Comparison of ENCODE assay signal across 13 cellular contexts in the genomic region with DNA sequence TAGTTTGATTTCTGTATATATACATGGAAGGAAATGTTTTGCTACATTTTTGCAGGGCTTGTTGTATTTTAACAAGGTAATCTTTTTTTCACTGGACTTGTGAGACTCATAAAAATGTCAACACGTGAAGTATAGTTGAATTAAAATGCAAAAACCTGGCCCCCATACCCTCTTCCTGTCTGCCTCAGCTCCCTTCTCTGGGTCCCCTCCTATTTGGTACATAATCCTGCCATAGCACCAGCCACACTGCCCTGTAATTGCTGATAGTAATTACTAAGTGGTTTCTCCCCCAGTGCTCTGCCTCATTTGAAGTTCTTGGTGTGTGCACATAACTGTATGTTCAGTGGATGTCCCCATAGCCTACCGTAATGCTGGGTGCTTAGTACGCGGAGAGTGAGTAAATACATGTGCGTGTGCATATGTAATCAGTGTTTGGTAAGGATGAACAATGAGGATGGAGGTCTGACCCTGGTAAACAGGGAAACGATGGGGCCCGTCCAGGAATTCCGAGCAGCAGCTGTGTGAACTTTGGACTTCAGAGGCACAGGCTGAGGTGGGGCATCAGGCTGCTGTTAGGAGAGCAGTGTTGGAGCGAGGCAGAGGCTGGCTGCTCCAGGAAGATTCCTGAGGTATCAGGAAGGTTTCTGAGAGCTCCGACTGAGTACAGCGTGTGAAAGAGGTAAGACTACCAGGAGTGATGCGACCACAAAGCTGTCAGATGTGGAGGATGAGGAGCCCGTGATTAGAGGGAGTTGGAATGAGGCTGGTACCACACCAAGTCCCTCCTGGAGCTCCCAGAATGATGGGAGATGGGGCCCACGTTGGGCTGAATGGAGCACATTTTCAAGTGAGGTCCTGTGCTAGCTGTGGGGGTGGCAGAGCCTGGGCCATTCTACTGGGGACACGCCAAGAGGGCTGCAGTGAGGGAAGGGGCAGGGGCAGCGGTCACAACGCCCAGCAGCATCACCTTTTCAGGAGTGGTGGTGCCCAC.
DNase-seq lines count a peak whose midpoint lies in the region; ATAC-seq and TF ChIP-seq lines count a peak whose summit lies in the region.
"Had no signal": no experiment of that assay in that cellular context is flagged by ENCODE, and none has a peak within 500 bp of the region (broad histone marks: within the 10 kb centered on the region; RNA-seq: fewer than 3 reads in every experiment).

No MANE protein-coding gene starts in this region.

- POLR2A ChIA-PET in HEK293 (lab: Yijun Ruan, JAX) = no interaction called here

- peaks cover 16% of the 10 kb centered on the region for H3K36me3 Mint-ChIP-seq in endothelial cell (ENCODE audit: low read depth, unreplicated experiment)

- H3K4me3 Mint-ChIP-seq in endothelial cell (ENCODE audit: unreplicated experiment) = no peak overlapping the region
- H3K4me3 Mint-ChIP-seq: natural killer cell treated with Interleukin-12 subunit alpha and Interleukin-12 subunit beta and Interleukin-15 and Interleukin-18, amount 100 ng/mL, for 72 hours had no signal

- no peak for TF ChIP-seq EP300 in stomach (IDR thresholded peaks at IDR 0.05)

- H3K27me3 Mint-ChIP-seq in endothelial cell (ENCODE audit: unreplicated experiment) = peaks cover 3% of the 10 kb centered on the region
- H3K27me3 Mint-ChIP-seq: natural killer cell treated with Interleukin-12 subunit alpha and Interleukin-12 subunit beta and Interleukin-15 and Interleukin-18, amount 100 ng/mL, for 72 hours had no signal

- H3K4me1 ChIP-seq in HEK293 (ENCODE audit: control insufficient read depth, insufficient read depth, low read length) (peaks cover 7% of the 10 kb centered on the region; the same call in 1 of the 2 replicates), stomach (peaks cover 26 to 41% (median 29%) of the 10 kb centered on the region in 4 donors)

- TF ChIP-seq POLR2A in stomach (IDR thresholded peaks at IDR 0.05) = no peak

- H3K36me3 ChIP-seq in HEK293 (ENCODE audit: control insufficient read depth in 2 of 2, insufficient read depth in 1 of 2, low read length in 2 of 2) (no peaks in the 10 kb centered on the region), stomach (no peaks in the 10 kb centered on the region)

- H3K4me3 ChIP-seq in HEK293 (ENCODE audit: low read depth, low read length) (no peak overlapping the region), stomach (no peak overlapping the region)
- H3K4me3 ChIP-seq: gastroesophageal sphincter had no signal

- no peak overlapping the region for H3K27ac ChIP-seq in HEK293 (ENCODE audit: extremely low read depth, low read depth, low read length)
- no peak overlapping the region for H3K27ac ChIP-seq in stomach
- H3K27ac ChIP-seq: gastroesophageal sphincter had no signal

- no peaks in the 10 kb centered on the region for H3K9me3 ChIP-seq in HEK293 (ENCODE audit: control insufficient read depth, insufficient read depth, low read depth, low read length)
- H3K9me3 ChIP-seq in stomach = no peaks in the 10 kb centered on the region
- H3K9me3 ChIP-seq: gastroesophageal sphincter had no signal

- CTCF ChIA-PET in HEK293 (lab: Yijun Ruan, JAX) = no interaction called here

- no peaks in the 10 kb centered on the region for H3K9me3 Mint-ChIP-seq in endothelial cell (ENCODE audit: unreplicated experiment)

- DNase-seq in NCI-H748 (lab: John Stamatoyannopoulos, UW; ENCODE audit: unreplicated experiment) (peak; percentile 60), left colon (peak; percentile 73 to 79), stomach (peak; percentile 69), HUDEP-2 (lab: John Stamatoyannopoulos, UW; ENCODE audit: unreplicated experiment in 76 of 76) (no peak), endothelial cell (ENCODE audit: low spot score) (no peak)
- DNase-seq: activated gamma-delta T cell treated with Interleukin-2 at 50 U/mL for 16 hours, DMS79 treated with DMSO at 0.1 percent for 48 hours, mammary epithelial cell, SIG-M5 had no signal

- H3K27ac Mint-ChIP-seq in endothelial cell (ENCODE audit: unreplicated experiment) = no peak overlapping the region
- H3K27ac Mint-ChIP-seq: natural killer cell treated with Interleukin-12 subunit alpha and Interleukin-12 subunit beta and Interleukin-15 and Interleukin-18, amount 100 ng/mL, for 72 hours had no signal

- WGBS in stomach, 5 donors = 37 to 67% (median 50%) methylated on average over 16 to 17 of the region's 17 CpGs

- peaks cover 6% of the 10 kb centered on the region for H3K4me1 Mint-ChIP-seq in endothelial cell (ENCODE audit: unreplicated experiment)

- H3K27me3 ChIP-seq in stomach = no peaks in the 10 kb centered on the region
- H3K27me3 ChIP-seq: gastroesophageal sphincter had no signal

- TF ChIP-seq CTCF in HEK293 (tag by site-specific recombination; IDR thresholded peaks at IDR 0.05) (no peak), stomach (IDR thresholded peaks at IDR 0.05) (no peak), endothelial cell (IDR thresholded peaks at IDR 0.05; ENCODE audit: unreplicated experiment) (no peak)

- intact Hi-C loops in left colon (cut with DNase I, micrococcal nuclease) = no loop called here
- intact Hi-C loops in stomach (cut with DNase I; ENCODE audit: low total_unique reads) = no loop called here

- ATAC-seq in left colon (peak; percentile 99), HG02852 (IDR thresholded peaks at IDR 0.05; ENCODE audit: unreplicated experiment) (no peak)
- ATAC-seq: gastroesophageal sphincter; natural killer cell treated with Interleukin-12 subunit alpha and Interleukin-12 subunit beta and Interleukin-15 and Interleukin-18, amount 100 ng/mL, for 72 hours had no signal

TF ChIP-seq in HEK293, 187 proteins besides CTCF, POLR2A, EP300 and RAD21 (continues in another document):
- TF ChIP-seq, protein P1, sequence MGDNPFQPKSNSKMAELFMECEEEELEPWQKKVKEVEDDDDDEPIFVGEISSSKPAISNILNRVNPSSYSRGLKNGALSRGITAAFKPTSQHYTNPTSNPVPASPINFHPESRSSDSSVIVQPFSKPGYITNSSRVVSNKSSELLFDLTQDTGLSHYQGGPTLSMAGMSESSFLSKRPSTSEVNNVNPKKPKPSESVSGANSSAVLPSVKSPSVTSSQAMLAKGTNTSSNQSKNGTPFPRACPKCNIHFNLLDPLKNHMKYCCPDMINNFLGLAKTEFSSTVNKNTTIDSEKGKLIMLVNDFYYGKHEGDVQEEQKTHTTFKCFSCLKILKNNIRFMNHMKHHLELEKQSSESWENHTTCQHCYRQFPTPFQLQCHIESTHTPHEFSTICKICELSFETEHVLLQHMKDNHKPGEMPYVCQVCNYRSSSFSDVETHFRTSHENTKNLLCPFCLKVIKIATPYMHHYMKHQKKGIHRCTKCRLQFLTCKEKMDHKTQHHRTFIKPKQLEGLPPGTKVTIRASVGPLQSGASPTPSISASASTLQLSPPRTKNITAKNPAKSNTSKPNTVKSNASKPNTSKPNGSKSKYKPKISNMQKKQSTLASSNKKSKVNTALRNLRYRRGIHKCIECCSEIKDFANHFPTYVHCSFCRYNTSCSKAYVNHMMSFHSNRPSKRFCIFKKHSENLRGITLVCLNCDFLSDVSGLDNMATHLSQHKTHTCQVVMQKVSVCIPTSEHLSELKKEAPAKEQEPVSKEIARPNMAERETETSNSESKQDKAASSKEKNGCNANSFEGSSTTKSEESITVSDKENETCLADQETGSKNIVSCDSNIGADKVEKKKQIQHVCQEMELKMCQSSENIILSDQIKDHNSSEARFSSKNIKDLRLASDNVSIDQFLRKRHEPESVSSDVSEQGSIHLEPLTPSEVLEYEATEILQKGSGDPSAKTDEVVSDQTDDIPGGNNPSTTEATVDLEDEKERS (tag by site-specific recombination; IDR thresholded peaks at IDR 0.05) = no peak
- TF ChIP-seq, protein P2, sequence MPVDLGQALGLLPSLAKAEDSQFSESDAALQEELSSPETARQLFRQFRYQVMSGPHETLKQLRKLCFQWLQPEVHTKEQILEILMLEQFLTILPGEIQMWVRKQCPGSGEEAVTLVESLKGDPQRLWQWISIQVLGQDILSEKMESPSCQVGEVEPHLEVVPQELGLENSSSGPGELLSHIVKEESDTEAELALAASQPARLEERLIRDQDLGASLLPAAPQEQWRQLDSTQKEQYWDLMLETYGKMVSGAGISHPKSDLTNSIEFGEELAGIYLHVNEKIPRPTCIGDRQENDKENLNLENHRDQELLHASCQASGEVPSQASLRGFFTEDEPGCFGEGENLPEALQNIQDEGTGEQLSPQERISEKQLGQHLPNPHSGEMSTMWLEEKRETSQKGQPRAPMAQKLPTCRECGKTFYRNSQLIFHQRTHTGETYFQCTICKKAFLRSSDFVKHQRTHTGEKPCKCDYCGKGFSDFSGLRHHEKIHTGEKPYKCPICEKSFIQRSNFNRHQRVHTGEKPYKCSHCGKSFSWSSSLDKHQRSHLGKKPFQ (tag by site-specific recombination; IDR thresholded peaks at IDR 0.05) = no peak
- no peak for TF ChIP-seq ZNF501 (tag by site-specific recombination; IDR thresholded peaks at IDR 0.05)
- TF ChIP-seq, protein P3, sequence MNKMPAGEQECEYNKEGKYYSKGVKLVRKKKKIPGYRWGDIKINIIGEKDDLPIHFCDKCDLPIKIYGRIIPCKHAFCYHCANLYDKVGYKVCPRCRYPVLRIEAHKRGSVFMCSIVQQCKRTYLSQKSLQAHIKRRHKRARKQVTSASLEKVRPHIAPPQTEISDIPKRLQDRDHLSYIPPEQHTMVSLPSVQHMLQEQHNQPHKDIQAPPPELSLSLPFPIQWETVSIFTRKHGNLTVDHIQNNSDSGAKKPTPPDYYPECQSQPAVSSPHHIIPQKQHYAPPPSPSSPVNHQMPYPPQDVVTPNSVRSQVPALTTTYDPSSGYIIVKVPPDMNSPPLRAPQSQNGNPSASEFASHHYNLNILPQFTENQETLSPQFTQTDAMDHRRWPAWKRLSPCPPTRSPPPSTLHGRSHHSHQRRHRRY (tag by site-specific recombination; IDR thresholded peaks at IDR 0.05) = no peak
- no peak for TF ChIP-seq ZNF341 (tag by site-specific recombination; IDR thresholded peaks at IDR 0.05; ENCODE audit: low read depth)
- no peak for TF ChIP-seq MEIS1 (CRISPR knock-in tag; IDR thresholded peaks at IDR 0.05; ENCODE audit: borderline replicate concordance)
- TF ChIP-seq, protein P4, sequence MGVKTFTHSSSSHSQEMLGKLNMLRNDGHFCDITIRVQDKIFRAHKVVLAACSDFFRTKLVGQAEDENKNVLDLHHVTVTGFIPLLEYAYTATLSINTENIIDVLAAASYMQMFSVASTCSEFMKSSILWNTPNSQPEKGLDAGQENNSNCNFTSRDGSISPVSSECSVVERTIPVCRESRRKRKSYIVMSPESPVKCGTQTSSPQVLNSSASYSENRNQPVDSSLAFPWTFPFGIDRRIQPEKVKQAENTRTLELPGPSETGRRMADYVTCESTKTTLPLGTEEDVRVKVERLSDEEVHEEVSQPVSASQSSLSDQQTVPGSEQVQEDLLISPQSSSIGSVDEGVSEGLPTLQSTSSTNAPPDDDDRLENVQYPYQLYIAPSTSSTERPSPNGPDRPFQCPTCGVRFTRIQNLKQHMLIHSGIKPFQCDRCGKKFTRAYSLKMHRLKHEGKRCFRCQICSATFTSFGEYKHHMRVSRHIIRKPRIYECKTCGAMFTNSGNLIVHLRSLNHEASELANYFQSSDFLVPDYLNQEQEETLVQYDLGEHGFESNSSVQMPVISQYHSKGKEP (tag by site-specific recombination; IDR thresholded peaks at IDR 0.05) = no peak
- no peak for TF ChIP-seq IKZF3 (tag by site-specific recombination; IDR thresholded peaks at IDR 0.05)
- no peak for TF ChIP-seq ZNF548 (tag by site-specific recombination; IDR thresholded peaks at IDR 0.05)

Comparison
In these comparisons a context has a peak if more than half of its experiments do, and no peak if none do; other contexts are left out.
1. DNase-seq: peak in NCI-H748 (single experiment), left colon (2 of 2) and stomach (single experiment); none in HUDEP-2 (0 of 76) and endothelial cell (single experiment).